Comparison of ENCODE assay signal across 8 cellular contexts in genomic region chr2:230986520-230987136, GRCh38. TPM values are rescaled to one million over a fixed set of nuclear protein-coding genes. Genes with fewer than 3 reads are reported as not detected.
DNase-seq lines count a peak whose midpoint lies in the region; ATAC-seq and TF ChIP-seq lines count a peak whose summit lies in the region.

No MANE protein-coding gene starts in this region.

- peak overlapping the region; percentile 53 for H3K4me3 Mint-ChIP-seq in mesothelial cell of epicardium

- DNase-seq in cardiac muscle cell (ENCODE audit: low read depth in 1 of 2, low spot score in 1 of 2) (no peak), left ventricle myocardium superior (no peak), astrocyte of the cerebellum (ENCODE audit: low read depth) (no peak), mesothelial cell of epicardium (ENCODE audit: low spot score in 2 of 2, unreplicated experiment in 2 of 2) (no peak), upper lobe of right lung (no peak), DMS 273 (lab: John Stamatoyannopoulos, UW; ENCODE audit: unreplicated experiment) (no peak), D341Med (ENCODE audit: low spot score) (no peak)

- no peak for ATAC-seq in left ventricle myocardium superior
- ATAC-seq in upper lobe of right lung = no peak
- ATAC-seq in HG03457 (IDR thresholded peaks at IDR 0.05; ENCODE audit: unreplicated experiment) = no peak

- no peak for TF ChIP-seq CTCF in cardiac muscle cell (IDR thresholded peaks at IDR 0.05; ENCODE audit: low read depth, low read length)
- TF ChIP-seq CTCF in astrocyte of the cerebellum (IDR thresholded peaks at IDR 0.05; ENCODE audit: low read depth, low read length, missing control alignments) = no peak
- TF ChIP-seq CTCF in mesothelial cell of epicardium (IDR thresholded peaks at IDR 0.05; ENCODE audit: unreplicated experiment) = no peak
- no peak for TF ChIP-seq CTCF in upper lobe of right lung (IDR thresholded peaks at IDR 0.05)

- H3K4me1 Mint-ChIP-seq in mesothelial cell of epicardium = peaks cover 3% of the 10 kb centered on the region

- no peaks in the 10 kb centered on the region for H3K4me1 ChIP-seq in cardiac muscle cell (ENCODE audit: low read depth)
- H3K4me1 ChIP-seq in upper lobe of right lung = peaks cover 3% of the 10 kb centered on the region

- in situ Hi-C loops in astrocyte of the cerebellum (cut with HindIII; ENCODE audit: low sequenced_read_pairs) = no loop called here

- no peaks in the 10 kb centered on the region for H3K36me3 Mint-ChIP-seq in mesothelial cell of epicardium

- H3K27ac ChIP-seq in cardiac muscle cell = no peak overlapping the region
- no peak overlapping the region for H3K27ac ChIP-seq in upper lobe of right lung

- no peak overlapping the region for H3K27ac Mint-ChIP-seq in mesothelial cell of epicardium

- H3K9me3 ChIP-seq in cardiac muscle cell (ENCODE audit: low read depth) (no peaks in the 10 kb centered on the region), upper lobe of right lung (no peaks in the 10 kb centered on the region)

- H3K36me3 ChIP-seq in cardiac muscle cell (no peaks in the 10 kb centered on the region), upper lobe of right lung (no peaks in the 10 kb centered on the region)

- H3K4me3 ChIP-seq in cardiac muscle cell (peak overlapping the region; percentile 19), astrocyte of the cerebellum (ENCODE audit: low read depth, low read length) (peak overlapping the region; percentile 34), upper lobe of right lung (peak overlapping the region; percentile 32)

- peaks cover 1% of the 10 kb centered on the region for H3K27me3 Mint-ChIP-seq in mesothelial cell of epicardium (ENCODE audit: low read depth)

- intact Hi-C loops in left ventricle myocardium superior (cut with micrococcal nuclease) = loop anchor here (5.0 to 10.0 kb wide), 2 partner anchors 84 to 142 kb away; no protein-coding TSS in a partner anchor
- intact Hi-C loops in upper lobe of right lung (cut with DNase I) = loop anchor here (10.0 kb wide), 2 partner anchors 82 to 162 kb away; no protein-coding TSS in a partner anchor

- H3K9me3 Mint-ChIP-seq in mesothelial cell of epicardium = no peaks in the 10 kb centered on the region

- H3K27me3 ChIP-seq in cardiac muscle cell (no peaks in the 10 kb centered on the region), upper lobe of right lung (peaks cover 22% of the 10 kb centered on the region)

RNA-seq across cellular contexts. Expression of gene SPATA3, which starts 9.3 kb away (rescaled TPM):
- total RNA-seq in cardiac muscle cell (not detected in 2 replicates), left ventricle myocardium superior (not detected), mesothelial cell of epicardium (not detected in 3 replicates), upper lobe of right lung (not detected)
- not detected in 2 replicates for polyA plus RNA-seq in cardiac muscle cell

RNA-seq across cellular contexts. Expression of gene C2orf72, which starts 50.7 kb away (rescaled TPM):
- total RNA-seq in cardiac muscle cell (4.2 and 5.4 TPM in 2 replicates), left ventricle myocardium superior (0.07 TPM), mesothelial cell of epicardium (0.76 to 0.78 TPM (median 0.77 TPM) in 3 replicates), upper lobe of right lung (1.5 TPM)
- polyA plus RNA-seq in cardiac muscle cell = 2.2 and 5.3 TPM in 2 replicates
